ENCODE assay signal across 1 cellular context in genomic region chr6:169428532-169428931, GRCh38.
TF ChIP-seq lines count a peak whose summit lies in the region.

No MANE protein-coding gene starts in this region.

TF ChIP-seq in H1, 55 proteins besides CTCF, POLR2A, EP300 and RAD21 (continued from another document):
- TF ChIP-seq, protein P1, sequence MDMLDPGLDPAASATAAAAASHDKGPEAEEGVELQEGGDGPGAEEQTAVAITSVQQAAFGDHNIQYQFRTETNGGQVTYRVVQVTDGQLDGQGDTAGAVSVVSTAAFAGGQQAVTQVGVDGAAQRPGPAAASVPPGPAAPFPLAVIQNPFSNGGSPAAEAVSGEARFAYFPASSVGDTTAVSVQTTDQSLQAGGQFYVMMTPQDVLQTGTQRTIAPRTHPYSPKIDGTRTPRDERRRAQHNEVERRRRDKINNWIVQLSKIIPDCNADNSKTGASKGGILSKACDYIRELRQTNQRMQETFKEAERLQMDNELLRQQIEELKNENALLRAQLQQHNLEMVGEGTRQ (IDR thresholded peaks at IDR 0.05; ENCODE audit: low read length) = no peak
- TF ChIP-seq, protein P2, sequence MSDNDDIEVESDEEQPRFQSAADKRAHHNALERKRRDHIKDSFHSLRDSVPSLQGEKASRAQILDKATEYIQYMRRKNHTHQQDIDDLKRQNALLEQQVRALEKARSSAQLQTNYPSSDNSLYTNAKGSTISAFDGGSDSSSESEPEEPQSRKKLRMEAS (IDR thresholded peaks at IDR 0.05) = peak; percentile 80
- no peak for TF ChIP-seq SIRT6 (IDR thresholded peaks at IDR 0.05; ENCODE audit: low read length)
